8 cellular contexts compared by ENCODE assay signal in the genomic region with DNA sequence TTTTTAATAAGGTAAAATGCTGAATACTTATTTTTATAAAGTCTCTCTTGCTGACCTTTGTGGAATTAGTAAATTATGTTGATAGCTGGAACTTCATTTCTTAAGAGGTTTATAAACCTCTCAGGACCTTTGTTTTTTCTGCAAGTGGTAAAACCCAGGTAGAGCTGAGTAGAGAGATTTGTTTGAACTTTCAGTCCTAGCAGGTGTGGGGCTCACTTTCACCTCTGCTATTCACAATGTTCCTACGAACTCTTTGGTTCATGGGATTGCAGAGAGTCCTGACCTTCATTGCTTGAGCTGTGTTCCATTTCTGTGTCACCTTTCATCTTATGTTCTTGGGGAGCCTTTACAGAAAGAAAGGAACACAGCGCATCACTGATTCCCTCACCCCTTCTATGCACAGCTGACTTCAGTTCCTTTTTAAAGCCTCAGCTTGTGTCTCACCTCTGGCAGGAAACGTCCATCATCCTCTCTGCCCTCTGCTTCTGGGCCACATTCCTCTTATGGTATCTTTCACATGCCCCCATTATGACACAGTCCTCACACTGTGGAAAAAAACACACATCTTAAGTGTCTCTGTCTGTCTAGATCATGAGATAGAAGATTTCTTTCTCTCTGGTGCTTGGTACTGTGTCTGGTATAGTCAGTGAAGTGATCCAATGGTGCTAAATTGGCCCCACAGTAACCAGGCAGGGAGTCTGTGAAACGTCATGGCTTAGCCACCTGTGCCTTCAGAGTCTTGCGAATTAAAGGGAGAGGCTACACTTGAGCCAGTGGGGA.
DNase-seq lines count a peak whose midpoint lies in the region; ATAC-seq and TF ChIP-seq lines count a peak whose summit lies in the region.
"Had no signal": no experiment of that assay in that cellular context is flagged by ENCODE, and none has a peak within 500 bp of the region (broad histone marks: within the 10 kb centered on the region; RNA-seq: fewer than 3 reads in every experiment).

No MANE protein-coding gene starts in this region.

- no peaks in the 10 kb centered on the region for H3K9me3 ChIP-seq in naive thymus-derived CD4-positive, alpha-beta T cell (ENCODE audit: control insufficient read depth in 2 of 3, low read length in 3 of 3)

- H3K36me3 Mint-ChIP-seq in naive thymus-derived CD4-positive, alpha-beta T cell = peaks cover 0 to 19% (median 0%) of the 10 kb centered on the region in 5 donors
- H3K36me3 Mint-ChIP-seq in chondrocyte (ENCODE audit: low read depth) = no peaks in the 10 kb centered on the region

- H3K27ac ChIP-seq in naive thymus-derived CD4-positive, alpha-beta T cell (ENCODE audit: low read depth, low read length) = peak overlapping the region; percentile 3

- no peaks in the 10 kb centered on the region for H3K27me3 Mint-ChIP-seq in naive thymus-derived CD4-positive, alpha-beta T cell
- H3K27me3 Mint-ChIP-seq in chondrocyte (ENCODE audit: low read depth) = no peaks in the 10 kb centered on the region

- peak in 2 of 9 donors; percentile 13 to 19 for DNase-seq in naive thymus-derived CD4-positive, alpha-beta T cell
- DNase-seq in NCI-H526 (lab: John Stamatoyannopoulos, UW) = no peak
- DNase-seq in chondrocyte (ENCODE audit: low spot score) = no peak
- no peak for DNase-seq in effector CD8-positive, alpha-beta T cell (lab: John Stamatoyannopoulos, UW)
- DNase-seq: stimulated activated naive CD4-positive, alpha-beta T cell treated with Interleukin-2 at 50 U/mL for 16 hours had no signal

- ATAC-seq in GM19324 (IDR thresholded peaks at IDR 0.05; ENCODE audit: low FRiP score, unreplicated experiment) (peak; percentile 96), HG02852 (IDR thresholded peaks at IDR 0.05; ENCODE audit: unreplicated experiment) (peak; percentile 90), SK-N-SH treated with all-trans-retinoic acid at 6 μM for 48 hours (peak; percentile 58)
- ATAC-seq in naive thymus-derived CD4-positive, alpha-beta T cell = peak; percentile 50

- no peaks in the 10 kb centered on the region for H3K27me3 ChIP-seq in naive thymus-derived CD4-positive, alpha-beta T cell (ENCODE audit: control insufficient read depth in 2 of 2, insufficient read depth in 2 of 2, low read length in 2 of 2)

- H3K4me1 Mint-ChIP-seq in naive thymus-derived CD4-positive, alpha-beta T cell = peaks cover 8 to 20% (median 15%) of the 10 kb centered on the region in 7 donors
- peaks cover 5% of the 10 kb centered on the region for H3K4me1 Mint-ChIP-seq in chondrocyte (ENCODE audit: low read depth)

- peaks cover 0 to 7% of the 10 kb centered on the region in 2 donors for H3K4me1 ChIP-seq in naive thymus-derived CD4-positive, alpha-beta T cell (ENCODE audit: control insufficient read depth in 2 of 2, insufficient read depth in 2 of 2, low read length in 2 of 2)

- CTCF ChIA-PET in naive thymus-derived CD4-positive, alpha-beta T cell (lab: Charles Lee) = no interaction called here

- peak overlapping the region; percentile 1 to 80 (median 63) for H3K27ac Mint-ChIP-seq in naive thymus-derived CD4-positive, alpha-beta T cell
- H3K27ac Mint-ChIP-seq in chondrocyte (ENCODE audit: unreplicated experiment) = no peak overlapping the region

- peaks cover 0 to 7% (median 0%) of the 10 kb centered on the region in 11 donors for H3K9me3 Mint-ChIP-seq in naive thymus-derived CD4-positive, alpha-beta T cell
- peaks cover 2% of the 10 kb centered on the region for H3K9me3 Mint-ChIP-seq in chondrocyte (ENCODE audit: low read depth)

- H3K4me3 ChIP-seq in naive thymus-derived CD4-positive, alpha-beta T cell (ENCODE audit: low read length) = no peak overlapping the region

- POLR2A ChIA-PET in naive thymus-derived CD4-positive, alpha-beta T cell (lab: Charles Lee) = interaction anchor here (1.8 to 2.0 kb wide), 2 partner anchors 10 to 30 kb away, joined by 5 to 11 read pairs; no protein-coding TSS in a partner anchor

- no peak for TF ChIP-seq CTCF in chondrocyte (IDR thresholded peaks at IDR 0.05)

- H3K36me3 ChIP-seq in naive thymus-derived CD4-positive, alpha-beta T cell (ENCODE audit: control insufficient read depth in 2 of 3, insufficient read depth in 3 of 3, low read length in 3 of 3) = no peaks in the 10 kb centered on the region

- peak overlapping the region in 8 of 10 donors; percentile 1 to 36 (median 13) for H3K4me3 Mint-ChIP-seq in naive thymus-derived CD4-positive, alpha-beta T cell
- H3K4me3 Mint-ChIP-seq in chondrocyte (ENCODE audit: unreplicated experiment) = no peak overlapping the region

- intact Hi-C loops in naive thymus-derived CD4-positive, alpha-beta T cell (cut with micrococcal nuclease) = loop anchor here in 1 of 2 donors (2.0 kb wide), 1 partner anchor 14 kb away; no protein-coding TSS in a partner anchor

TF ChIP-seq in SK-N-SH treated with all-trans-retinoic acid at 6 μM for 48 hours, 23 proteins besides CTCF, POLR2A, EP300 and RAD21 (continues in another document):
- TF ChIP-seq TCF4 (CRISPR knock-in tag; IDR thresholded peaks at IDR 0.05; ENCODE audit: borderline replicate concordance) (no peak), CREB5 (CRISPR knock-in tag; IDR thresholded peaks at IDR 0.05; ENCODE audit: low read depth) (no peak), ZFP3 (CRISPR knock-in tag; IDR thresholded peaks at IDR 0.05) (no peak), ZNF8 (CRISPR knock-in tag; IDR thresholded peaks at IDR 0.05) (no peak), ARNTL (CRISPR knock-in tag; IDR thresholded peaks at IDR 0.05; ENCODE audit: borderline replicate concordance, low read depth) (no peak), CSRNP3 (CRISPR knock-in tag; IDR thresholded peaks at IDR 0.05) (no peak), CSDC2 (CRISPR knock-in tag; IDR thresholded peaks at IDR 0.05) (no peak), ZFP30 (CRISPR knock-in tag; IDR thresholded peaks at IDR 0.05) (no peak), ISL1 (CRISPR knock-in tag; IDR thresholded peaks at IDR 0.05) (no peak), ESRRG (CRISPR knock-in tag; IDR thresholded peaks at IDR 0.05) (no peak)
- TF ChIP-seq, protein P1, sequence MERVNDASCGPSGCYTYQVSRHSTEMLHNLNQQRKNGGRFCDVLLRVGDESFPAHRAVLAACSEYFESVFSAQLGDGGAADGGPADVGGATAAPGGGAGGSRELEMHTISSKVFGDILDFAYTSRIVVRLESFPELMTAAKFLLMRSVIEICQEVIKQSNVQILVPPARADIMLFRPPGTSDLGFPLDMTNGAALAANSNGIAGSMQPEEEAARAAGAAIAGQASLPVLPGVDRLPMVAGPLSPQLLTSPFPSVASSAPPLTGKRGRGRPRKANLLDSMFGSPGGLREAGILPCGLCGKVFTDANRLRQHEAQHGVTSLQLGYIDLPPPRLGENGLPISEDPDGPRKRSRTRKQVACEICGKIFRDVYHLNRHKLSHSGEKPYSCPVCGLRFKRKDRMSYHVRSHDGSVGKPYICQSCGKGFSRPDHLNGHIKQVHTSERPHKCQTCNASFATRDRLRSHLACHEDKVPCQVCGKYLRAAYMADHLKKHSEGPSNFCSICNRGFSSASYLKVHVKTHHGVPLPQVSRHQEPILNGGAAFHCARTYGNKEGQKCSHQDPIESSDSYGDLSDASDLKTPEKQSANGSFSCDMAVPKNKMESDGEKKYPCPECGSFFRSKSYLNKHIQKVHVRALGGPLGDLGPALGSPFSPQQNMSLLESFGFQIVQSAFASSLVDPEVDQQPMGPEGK (CRISPR knock-in tag; IDR thresholded peaks at IDR 0.05; ENCODE audit: borderline replicate concordance) = no peak
- TF ChIP-seq, protein P2, sequence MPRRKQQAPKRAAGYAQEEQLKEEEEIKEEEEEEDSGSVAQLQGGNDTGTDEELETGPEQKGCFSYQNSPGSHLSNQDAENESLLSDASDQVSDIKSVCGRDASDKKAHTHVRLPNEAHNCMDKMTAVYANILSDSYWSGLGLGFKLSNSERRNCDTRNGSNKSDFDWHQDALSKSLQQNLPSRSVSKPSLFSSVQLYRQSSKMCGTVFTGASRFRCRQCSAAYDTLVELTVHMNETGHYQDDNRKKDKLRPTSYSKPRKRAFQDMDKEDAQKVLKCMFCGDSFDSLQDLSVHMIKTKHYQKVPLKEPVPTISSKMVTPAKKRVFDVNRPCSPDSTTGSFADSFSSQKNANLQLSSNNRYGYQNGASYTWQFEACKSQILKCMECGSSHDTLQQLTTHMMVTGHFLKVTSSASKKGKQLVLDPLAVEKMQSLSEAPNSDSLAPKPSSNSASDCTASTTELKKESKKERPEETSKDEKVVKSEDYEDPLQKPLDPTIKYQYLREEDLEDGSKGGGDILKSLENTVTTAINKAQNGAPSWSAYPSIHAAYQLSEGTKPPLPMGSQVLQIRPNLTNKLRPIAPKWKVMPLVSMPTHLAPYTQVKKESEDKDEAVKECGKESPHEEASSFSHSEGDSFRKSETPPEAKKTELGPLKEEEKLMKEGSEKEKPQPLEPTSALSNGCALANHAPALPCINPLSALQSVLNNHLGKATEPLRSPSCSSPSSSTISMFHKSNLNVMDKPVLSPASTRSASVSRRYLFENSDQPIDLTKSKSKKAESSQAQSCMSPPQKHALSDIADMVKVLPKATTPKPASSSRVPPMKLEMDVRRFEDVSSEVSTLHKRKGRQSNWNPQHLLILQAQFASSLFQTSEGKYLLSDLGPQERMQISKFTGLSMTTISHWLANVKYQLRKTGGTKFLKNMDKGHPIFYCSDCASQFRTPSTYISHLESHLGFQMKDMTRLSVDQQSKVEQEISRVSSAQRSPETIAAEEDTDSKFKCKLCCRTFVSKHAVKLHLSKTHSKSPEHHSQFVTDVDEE (CRISPR knock-in tag; IDR thresholded peaks at IDR 0.05) = no peak
